22 cellular contexts compared by ENCODE assay signal in genomic region chr10:23381298-23381697, GRCh38. TPM values are rescaled to one million over a fixed set of nuclear protein-coding genes. Genes with fewer than 3 reads are reported as not detected.
DNase-seq lines count a peak whose midpoint lies in the region; ATAC-seq, FAIRE-seq and TF ChIP-seq lines count a peak whose summit lies in the region.
"Had no signal": no experiment of that assay in that cellular context is flagged by ENCODE, and none has a peak within 500 bp of the region (broad histone marks: within the 10 kb centered on the region; RNA-seq: fewer than 3 reads in every experiment).

No MANE protein-coding gene starts in this region.

- H3K9me2 ChIP-seq in HCT116 (ENCODE audit: insufficient read depth) = no peaks in the 10 kb centered on the region

- no peak for TF ChIP-seq RAD21 in HCT116 (IDR thresholded peaks at IDR 0.05; ENCODE audit: low read depth)
- no peak for TF ChIP-seq RAD21 in K562 (CRISPR knock-in tag; conservative IDR thresholded peaks at IDR 0.05 in 1 of 2, IDR thresholded peaks at IDR 0.05 in 1 of 2)

- no peaks in the 10 kb centered on the region for H3K9me1 ChIP-seq in K562 (ENCODE audit: control insufficient read depth, insufficient read depth, low read length)

- H3K36me3 Mint-ChIP-seq in endothelial cell (ENCODE audit: low read depth, unreplicated experiment) = no peaks in the 10 kb centered on the region
- H3K36me3 Mint-ChIP-seq: CD14-positive monocyte had no signal

- BruUV-seq in HCT116 (replicated peaks; lab: Mats Ljungman, UMichigan) (no TSS peak), K562 (replicated peaks; lab: Mats Ljungman, UMichigan) (no TSS peak)

- no peaks in the 10 kb centered on the region for H3K27me3 ChIP-seq in HCT116 (ENCODE audit: insufficient read depth, low read length)
- H3K27me3 ChIP-seq in K562 (ENCODE audit: control insufficient read depth in 2 of 2, insufficient read depth in 2 of 2, low read length in 2 of 2) = no peaks in the 10 kb centered on the region
- H3K27me3 ChIP-seq in neuron (ENCODE audit: insufficient read depth, low read length) = no peaks in the 10 kb centered on the region
- no peaks in the 10 kb centered on the region for H3K27me3 ChIP-seq in foreskin keratinocyte

- intact Hi-C loops in HCT116 (cut with micrococcal nuclease) = no loop called here
- intact Hi-C loops in K562 (cut with micrococcal nuclease) = no loop called here

- H2AFZ ChIP-seq in HCT116 (ENCODE audit: low read depth, low read length, poor library complexity, severe bottlenecking) (peak overlapping the region; percentile 68), K562 (ENCODE audit: low read depth, low read length) (peak overlapping the region; percentile 9; the same call in 1 of the 2 replicates), neuron (ENCODE audit: low read depth, low read length) (peak overlapping the region; percentile 1)

- no peaks in the 10 kb centered on the region for H3K79me2 ChIP-seq in HCT116 (ENCODE audit: insufficient read depth, low read length)
- no peaks in the 10 kb centered on the region for H3K79me2 ChIP-seq in K562 (ENCODE audit: control insufficient read depth, insufficient read depth, low read length)

- H3K4me2 ChIP-seq in HCT116 (ENCODE audit: low read length) (no peak overlapping the region), K562 (ENCODE audit: insufficient read depth, low read length) (no peak overlapping the region)

- RAD21 ChIA-PET in HCT116 (lab: Charles Lee; ENCODE audit: low non-redundant PET in 1 of 2, low total read pairs in 2 of 2, uncharacterized antibody in 2 of 2, unreplicated experiment in 2 of 2) = no interaction called here

- no peak for TF ChIP-seq EP300 in K562 (IDR thresholded peaks at IDR 0.05; ENCODE audit: low read length)

- POLR2A ChIA-PET in HCT116 (lab: Charles Lee) (no interaction called here), K562 (lab: Yijun Ruan, JAX) (no interaction called here)

- no peak overlapping the region for H3K27ac Mint-ChIP-seq in endothelial cell (ENCODE audit: unreplicated experiment)
- H3K27ac Mint-ChIP-seq: CD14-positive monocyte had no signal

- no peak overlapping the region for H3K4me3 ChIP-seq in HCT116 (replicated peaks in 1 of 2; ENCODE audit: low read depth in 1 of 2, low read length in 2 of 2)
- H3K4me3 ChIP-seq in K562 = no peak overlapping the region
- H3K4me3 ChIP-seq in neuron (ENCODE audit: low read length) = no peak overlapping the region

- H3K4me1 ChIP-seq in HCT116 (ENCODE audit: control insufficient read depth in 1 of 2, insufficient read depth in 2 of 2, low read length in 2 of 2) (no peaks in the 10 kb centered on the region), K562 (replicated peaks in 1 of 2; ENCODE audit: control insufficient read depth in 2 of 2, insufficient read depth in 2 of 2, low read length in 2 of 2) (no peaks in the 10 kb centered on the region), neuron (ENCODE audit: insufficient read depth, low read length) (peaks cover 10% of the 10 kb centered on the region), foreskin keratinocyte (peaks cover 5% of the 10 kb centered on the region)

- no peak overlapping the region for H3K4me3 Mint-ChIP-seq in endothelial cell (ENCODE audit: unreplicated experiment)

- no peak for TF ChIP-seq CTCF in HCT116 (IDR thresholded peaks at IDR 0.05 in 2 of 3, conservative IDR thresholded peaks at IDR 0.05 in 1 of 3; ENCODE audit: borderline replicate concordance in 1 of 3, insufficient read depth in 1 of 3, low read depth in 2 of 3, low read length in 2 of 3)
- TF ChIP-seq CTCF in K562 (IDR thresholded peaks at IDR 0.05 in 2 of 3, conservative IDR thresholded peaks at IDR 0.05 in 1 of 3; ENCODE audit: insufficient read depth in 2 of 3, low read depth in 1 of 3, low read length in 3 of 3) = no peak
- TF ChIP-seq CTCF in omental fat pad (IDR thresholded peaks at IDR 0.05) = no peak
- no peak for TF ChIP-seq CTCF in foreskin keratinocyte (conservative IDR thresholded peaks at IDR 0.05)
- no peak for TF ChIP-seq CTCF in endothelial cell (IDR thresholded peaks at IDR 0.05; ENCODE audit: unreplicated experiment)

- FAIRE-seq in K562 (lab: Jason Lieb, UNC) = no peak
- FAIRE-seq: GM12892 had no signal

- TF ChIP-seq POLR2A in HCT116 (IDR thresholded peaks at IDR 0.05; ENCODE audit: borderline replicate concordance, extremely low read depth, insufficient read depth, insufficient read length) = no peak
- no peak for TF ChIP-seq POLR2A in K562 (conservative IDR thresholded peaks at IDR 0.05)

- H4K20me1 ChIP-seq in HCT116 (ENCODE audit: insufficient read depth) = no peaks in the 10 kb centered on the region
- H4K20me1 ChIP-seq in K562 (replicated peaks; ENCODE audit: control insufficient read depth, insufficient read depth, low read length) = no peaks in the 10 kb centered on the region

- H3K9me3 ChIP-seq in HCT116 (ENCODE audit: control insufficient read depth in 1 of 2, insufficient read depth in 1 of 2, low read depth in 1 of 2, low read length in 2 of 2) (no peaks in the 10 kb centered on the region), K562 (replicated peaks; ENCODE audit: control insufficient read depth, insufficient read depth, low read depth, low read length) (no peaks in the 10 kb centered on the region), neuron (ENCODE audit: low read length) (no peaks in the 10 kb centered on the region)

- 0% methylated on average over 1 of the region's 1 CpG for WGBS in K562 (ENCODE audit: insufficient coverage, low coverage, missing lambda C conversion rate)

- ATAC-seq in HCT116 = peak; percentile 60; the same call in 1 of the 2 replicates
- ATAC-seq in K562 = peak; percentile 41; the same call in 1 of the 3 replicates
- no peak for ATAC-seq in omental fat pad (ENCODE audit: low FRiP score)
- no peak for ATAC-seq in foreskin keratinocyte

- H3K9ac ChIP-seq in HCT116 (ENCODE audit: low read length) = no peak overlapping the region
- H3K9ac ChIP-seq in K562 (ENCODE audit: insufficient read depth in 1 of 2, low read depth in 2 of 2, low read length in 2 of 2) = no peak overlapping the region

- no peaks in the 10 kb centered on the region for H3K4me1 Mint-ChIP-seq in endothelial cell (ENCODE audit: unreplicated experiment)

- no peak overlapping the region for H3K27ac ChIP-seq in HCT116 (ENCODE audit: low read depth, low read length)
- H3K27ac ChIP-seq in K562 (ENCODE audit: extremely low read depth, low read depth, low read length) = no peak overlapping the region
- H3K27ac ChIP-seq in foreskin keratinocyte = no peak overlapping the region

- H3K9me3 Mint-ChIP-seq in endothelial cell (ENCODE audit: unreplicated experiment) = no peaks in the 10 kb centered on the region

- H3K36me3 ChIP-seq in HCT116 (ENCODE audit: control insufficient read depth in 1 of 2, insufficient read depth in 2 of 2, low read length in 2 of 2) = no peaks in the 10 kb centered on the region
- H3K36me3 ChIP-seq in K562 (ENCODE audit: control insufficient read depth, insufficient read depth, low read length) = no peaks in the 10 kb centered on the region
- H3K36me3 ChIP-seq in neuron (ENCODE audit: insufficient read depth, low read length) = no peaks in the 10 kb centered on the region

- in situ Hi-C loops in K562 (cut with MboI) = no loop called here

- DNase-seq in HCT116 (ENCODE audit: low read depth, low spot score) = peak; percentile 4
- peak; percentile 3 for DNase-seq in NAMALWA (ENCODE audit: low spot score)
- DNase-seq in K562 (ENCODE audit: extremely low read depth in 1 of 4, low spot score in 3 of 4) = peak in 3 of 4 experiments; percentile 12 to 25 (median 18)
- DNase-seq in omental fat pad (ENCODE audit: low spot score) = no peak
- no peak for DNase-seq in foreskin keratinocyte
- DNase-seq in endothelial cell (ENCODE audit: low spot score) = no peak
- DNase-seq: ACHN; DMS79; H7; KBM-7; NCI-H1417 treated with DMSO at 0.1 percent for 48 hours; NCI-H2029; NCI-H2171; NCI-H446; NCI-H526 treated with DMSO at 0.1 percent for 48 hours; NK-92 treated with Interleukin-12 subunit alpha and Interleukin-12 subunit beta, amount 100 ng/mL, for 24 hours; RPMI8226; SIG-M5; T-helper 2 cell had no signal

- H3K27me3 Mint-ChIP-seq in endothelial cell (ENCODE audit: unreplicated experiment) = no peaks in the 10 kb centered on the region

- CTCF ChIA-PET in HCT116 (lab: Charles Lee) = no interaction called here
- CTCF ChIA-PET in K562 (lab: Yijun Ruan, JAX; ENCODE audit: low intra/inter-chr PET ratio) = no interaction called here

RNA-seq across cellular contexts. Expression of gene C10orf67, which starts 36.7 kb away (rescaled TPM):
- total RNA-seq in HCT116 (2021; ENCODE audit: unreplicated experiment) (not detected), K562 (2014; rRNA removed) (not detected in 2 replicates), K562 (2014; rRNA removed; fragmentation: Illumina TruSeq; extraction: Trizol) (not detected in 2 replicates), K562 (2015; rRNA removed; fragmentation: Illumina TruSeq; extraction: Trizol) (not detected in 2 replicates), K562 (2021) (not detected in 2 replicates), omental fat pad (under 1 TPM in 2 of 4 donors, not detected in 2; 0.09 to 0.60 TPM), foreskin keratinocyte (0.10 and 0.11 TPM in 2 replicates), endothelial cell (ENCODE audit: unreplicated experiment) (not detected)
- polyA plus RNA-seq in HCT116 (2012) = not detected in 2 replicates
- total RNA-seq in K562 (2011; cell fraction: chromatin; rRNA removed; ENCODE audit: low replicate concordance) = not detected in 2 replicates
- not detected in 2 replicates for total RNA-seq in K562 (2011; cell fraction: nucleolus; rRNA removed)
- total RNA-seq in K562 (2011; cell fraction: nucleoplasm; rRNA removed) = not detected in 2 replicates
- polyA plus RNA-seq in K562 (2011; rRNA removed) (not detected in 2 replicates), K562 (2014; fragmentation: Illumina TruSeq; extraction: Trizol) (not detected in 2 replicates), K562 (2014; fragmentation: Nextera tagmentation; extraction: Ambion mirVana) (not detected), K562 (2014; rRNA removed) (not detected in 2 replicates), foreskin keratinocyte (0.02 and 0.18 TPM in 2 replicates)
- not detected in 2 replicates for polyA plus RNA-seq in K562 (2011; cell fraction: cytosol; rRNA removed)
- not detected in 2 replicates for polyA plus RNA-seq in K562 (2011; cell fraction: nucleus; rRNA removed)
- not detected in 2 replicates for polyA plus RNA-seq in K562 (2012)
- not detected in 2 replicates for polyA minus RNA-seq in K562 (2011; rRNA and poly(A)+ RNA removed)
- polyA minus RNA-seq in K562 (2011; cell fraction: cytosol; rRNA and poly(A)+ RNA removed) = not detected in 2 replicates
- polyA minus RNA-seq in K562 (2011; cell fraction: nucleus; rRNA and poly(A)+ RNA removed) = not detected in 2 replicates
- total RNA-seq: H7 had no signal
- polyA plus RNA-seq: CD14-positive monocyte had no signal

RNA-seq across cellular contexts. Expression of gene OTUD1, which starts 57.6 kb away (rescaled TPM):
- 5.7 TPM for total RNA-seq in HCT116 (2021; ENCODE audit: unreplicated experiment)
- 3.0 and 3.4 TPM in 2 replicates for polyA plus RNA-seq in HCT116 (2012)
- total RNA-seq in K562 (2011; cell fraction: chromatin; rRNA removed; ENCODE audit: low replicate concordance) = 0.58 and 1.4 TPM in 2 replicates
- total RNA-seq in K562 (2011; cell fraction: nucleolus; rRNA removed) = 0.83 and 0.92 TPM in 2 replicates
- total RNA-seq in K562 (2011; cell fraction: nucleoplasm; rRNA removed) = 1.2 TPM in 2 replicates
- 0.94 and 1.0 TPM in 2 replicates for total RNA-seq in K562 (2014; rRNA removed)
- 1.1 and 1.2 TPM in 2 replicates for total RNA-seq in K562 (2014; rRNA removed; fragmentation: Illumina TruSeq; extraction: Trizol)
- 0.76 and 0.94 TPM in 2 replicates for total RNA-seq in K562 (2015; rRNA removed; fragmentation: Illumina TruSeq; extraction: Trizol)
- 1.8 and 2.0 TPM in 2 replicates for total RNA-seq in K562 (2021)
- 0.43 and 0.49 TPM in 2 replicates for polyA plus RNA-seq in K562 (2011; rRNA removed)
- 0.21 and 0.38 TPM in 2 replicates for polyA plus RNA-seq in K562 (2011; cell fraction: cytosol; rRNA removed)
- polyA plus RNA-seq in K562 (2011; cell fraction: nucleus; rRNA removed) = 0.30 and 0.60 TPM in 2 replicates
- 0.95 and 2.5 TPM in 2 replicates for polyA plus RNA-seq in K562 (2012)
- 0.45 and 0.62 TPM in 2 replicates for polyA plus RNA-seq in K562 (2014; fragmentation: Illumina TruSeq; extraction: Trizol)
- polyA plus RNA-seq in K562 (2014; fragmentation: Nextera tagmentation; extraction: Ambion mirVana) = under 1 TPM; 0.29 to 0.31 TPM
- 0.49 and 0.94 TPM in 2 replicates for polyA plus RNA-seq in K562 (2014; rRNA removed)
- polyA minus RNA-seq in K562 (2011; rRNA and poly(A)+ RNA removed) = 0.93 and 0.98 TPM in 2 replicates
- polyA minus RNA-seq in K562 (2011; cell fraction: cytosol; rRNA and poly(A)+ RNA removed) = 0.67 and 0.82 TPM in 2 replicates
- 0.67 and 1.00 TPM in 2 replicates for polyA minus RNA-seq in K562 (2011; cell fraction: nucleus; rRNA and poly(A)+ RNA removed)
- 10 to 100 TPM; 10.2 to 16.4 (median 11.2) TPM for total RNA-seq in omental fat pad
- total RNA-seq in foreskin keratinocyte = 5.5 and 7.6 TPM in 2 replicates
- polyA plus RNA-seq in foreskin keratinocyte = 3.0 and 4.5 TPM in 2 replicates
- 11.9 TPM for total RNA-seq in endothelial cell (ENCODE audit: unreplicated experiment)

Comparison
In these comparisons a context has a peak if more than half of its experiments do, and no peak if none do; other contexts are left out.
1. ATAC-seq: peak in HCT116 (single experiment) and K562 (single experiment); none in omental fat pad (single experiment) and foreskin keratinocyte (single experiment).
2. DNase-seq: peak in HCT116 (single experiment), NAMALWA (single experiment) and K562 (3 of 4); none in omental fat pad (single experiment), foreskin keratinocyte (0 of 2) and endothelial cell (single experiment).
3. H2AFZ ChIP-seq: peak in every context shown above with its lines; median percentile 68 in HCT116; 9 in K562; 1 in neuron.